ENCODE assay signal across 3 cellular contexts in genomic region chr12:104864668-104865067, GRCh38.
TF ChIP-seq lines count a peak whose summit lies in the region.

No MANE protein-coding gene starts in this region.

TF ChIP-seq in A549, 52 proteins besides CTCF, POLR2A, EP300 and RAD21:
- peak; percentile 87 to 92 for TF ChIP-seq CEBPB (IDR thresholded peaks at IDR 0.05)
- TF ChIP-seq ESRRA (IDR thresholded peaks at IDR 0.05; ENCODE audit: borderline replicate concordance, low read length): no peak
TF ChIP-seq in A549: peak in this region for 1.

TF ChIP-seq in HCT116, 20 proteins besides CTCF, POLR2A, EP300 and RAD21:
- peak; percentile 24; the same call in 1 of the 2 replicates for TF ChIP-seq CEBPB (IDR thresholded peaks at IDR 0.05; ENCODE audit: low read depth)
- TF ChIP-seq ZFX (IDR thresholded peaks at IDR 0.05): no peak

TF ChIP-seq in H1, 55 proteins besides CTCF, POLR2A, EP300 and RAD21:
- peak; percentile 39; the same call in 1 of the 2 replicates for TF ChIP-seq CEBPB (IDR thresholded peaks at IDR 0.05; ENCODE audit: low read depth, low read length)
- TF ChIP-seq RXRA (IDR thresholded peaks at IDR 0.05; ENCODE audit: insufficient read depth, low read depth, low read length): no peak
TF ChIP-seq in H1: peak in this region for 1.
